ENCODE assay signal across 9 cellular contexts in the genomic region with DNA sequence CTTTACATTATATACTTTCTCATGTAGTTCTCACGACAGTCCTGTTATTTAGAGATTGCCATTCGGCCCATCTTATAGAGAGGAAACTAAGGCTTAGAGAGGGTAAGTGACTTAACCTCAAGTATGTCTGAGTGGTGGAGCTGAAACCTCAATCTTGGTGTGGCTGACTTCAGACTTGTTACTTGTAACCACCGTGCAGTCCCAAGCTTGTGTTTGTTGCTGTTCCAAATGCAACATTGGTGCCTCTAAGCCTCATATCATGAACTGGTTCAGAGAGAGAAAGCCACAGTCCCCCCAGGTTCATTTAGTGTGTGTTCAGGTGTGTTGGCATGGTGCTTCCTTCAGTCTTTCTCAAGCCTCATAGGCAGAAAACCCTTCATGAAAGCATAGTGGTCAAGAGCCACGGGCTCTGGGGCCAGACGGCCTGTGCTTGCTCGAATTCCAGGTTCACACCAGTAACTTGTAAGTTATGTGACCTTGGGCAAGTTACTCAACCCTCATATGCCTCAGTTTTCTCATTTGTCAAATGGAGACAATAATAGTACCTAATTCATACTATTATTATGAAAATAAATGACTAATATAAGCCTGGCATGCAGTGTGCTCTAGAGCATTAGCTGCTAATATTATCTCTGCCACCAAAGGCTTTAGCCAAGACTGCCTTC. TPM values are rescaled to one million over a fixed set of nuclear protein-coding genes. Genes with fewer than 3 reads are reported as not detected.
DNase-seq lines count a peak whose midpoint lies in the region; ATAC-seq and TF ChIP-seq lines count a peak whose summit lies in the region.
"Had no signal": no experiment of that assay in that cellular context is flagged by ENCODE, and none has a peak within 500 bp of the region (broad histone marks: within the 10 kb centered on the region; RNA-seq: fewer than 3 reads in every experiment).

No MANE protein-coding gene starts in this region.

- no peak for DNase-seq in activated T-cell treated with anti-CD3 and anti-CD28 coated beads, Interleukin-2, amount 50 U/mL, for 4 hours
- DNase-seq in activated T-cell treated with anti-CD3 and anti-CD28 coated beads, Interleukin-2, amount 50 U/mL, for 24 hours, result no peak
- peak; percentile 48 to 80 for DNase-seq in stimulated activated naive CD8-positive, alpha-beta T cell treated with anti-CD3 and anti-CD28 coated beads, Interleukin-15, amount 100 ng/mL, for 72 hours
- DNase-seq in hepatocyte (ENCODE audit: low spot score) (no peak), A673 (ENCODE audit: low spot score) (no peak), GM03348 (ENCODE audit: low spot score) (no peak)
- DNase-seq: upper lobe of right lung had no signal

- H3K27ac Mint-ChIP-seq in activated T-cell treated with anti-CD3 and anti-CD28 coated beads, Interleukin-2, amount 50 U/mL, for 24 hours, result no peak overlapping the region
- no peak overlapping the region for H3K27ac Mint-ChIP-seq in activated T-helper 17 cell treated with anti-CD3 and anti-CD28 coated beads, Interleukin-2, amount 50 U/mL, for 72 hours
- no peak overlapping the region for H3K27ac Mint-ChIP-seq in stimulated activated naive CD8-positive, alpha-beta T cell treated with anti-CD3 and anti-CD28 coated beads, Interleukin-15, amount 100 ng/mL, for 72 hours

- H3K4me2 ChIP-seq in hepatocyte, result no peak overlapping the region

- H3K27ac ChIP-seq in hepatocyte (no peak overlapping the region), A673 (ENCODE audit: low read depth, low read length, poor library complexity, severe bottlenecking) (no peak overlapping the region)
- H3K27ac ChIP-seq: upper lobe of right lung had no signal

- H3K36me3 ChIP-seq in hepatocyte (replicated peaks; ENCODE audit: insufficient read depth, low read depth), result no peaks in the 10 kb centered on the region
- H3K36me3 ChIP-seq in A673 (ENCODE audit: insufficient read depth, low read length, poor library complexity, severe bottlenecking), result no peaks in the 10 kb centered on the region
- H3K36me3 ChIP-seq: upper lobe of right lung had no signal

- H3K9me3 ChIP-seq in hepatocyte (ENCODE audit: low read depth), result no peaks in the 10 kb centered on the region
- H3K9me3 ChIP-seq in A673 (ENCODE audit: low read depth, low read length, poor library complexity, severe bottlenecking), result no peaks in the 10 kb centered on the region
- H3K9me3 ChIP-seq: upper lobe of right lung had no signal

- H3K27me3 ChIP-seq in hepatocyte, result no peaks in the 10 kb centered on the region
- no peaks in the 10 kb centered on the region for H3K27me3 ChIP-seq in A673 (replicated peaks; ENCODE audit: insufficient read depth, low read depth, low read length, poor library complexity)
- H3K27me3 ChIP-seq: upper lobe of right lung had no signal

- no peak overlapping the region for H2AFZ ChIP-seq in hepatocyte

- no peak for TF ChIP-seq CTCF in hepatocyte (IDR thresholded peaks at IDR 0.05; ENCODE audit: poor library complexity)
- TF ChIP-seq CTCF in A673 (conservative IDR thresholded peaks at IDR 0.05; ENCODE audit: low read depth, low read length), result no peak

- no peaks in the 10 kb centered on the region for H3K9me3 Mint-ChIP-seq in activated T-cell treated with anti-CD3 and anti-CD28 coated beads, Interleukin-2, amount 50 U/mL, for 4 hours
- H3K9me3 Mint-ChIP-seq in activated T-cell treated with anti-CD3 and anti-CD28 coated beads, Interleukin-2, amount 50 U/mL, for 24 hours, result no peaks in the 10 kb centered on the region
- H3K9me3 Mint-ChIP-seq in activated T-helper 17 cell treated with anti-CD3 and anti-CD28 coated beads, Interleukin-2, amount 50 U/mL, for 72 hours, result no peaks in the 10 kb centered on the region
- no peaks in the 10 kb centered on the region for H3K9me3 Mint-ChIP-seq in stimulated activated naive CD8-positive, alpha-beta T cell treated with anti-CD3 and anti-CD28 coated beads, Interleukin-15, amount 100 ng/mL, for 72 hours

- peaks cover 68% of the 10 kb centered on the region for H3K79me2 ChIP-seq in hepatocyte

- H3K4me1 ChIP-seq in hepatocyte (ENCODE audit: insufficient read depth), result peaks cover 26% of the 10 kb centered on the region
- H3K4me1 ChIP-seq in A673 (ENCODE audit: insufficient read depth, low read length, poor library complexity, severe bottlenecking), result no peaks in the 10 kb centered on the region

- H3K36me3 Mint-ChIP-seq in activated T-cell treated with anti-CD3 and anti-CD28 coated beads, Interleukin-2, amount 50 U/mL, for 4 hours (ENCODE audit: insufficient read depth), result no peaks in the 10 kb centered on the region
- H3K36me3 Mint-ChIP-seq in activated T-cell treated with anti-CD3 and anti-CD28 coated beads, Interleukin-2, amount 50 U/mL, for 24 hours (ENCODE audit: low read depth), result no peaks in the 10 kb centered on the region
- no peaks in the 10 kb centered on the region for H3K36me3 Mint-ChIP-seq in activated T-helper 17 cell treated with anti-CD3 and anti-CD28 coated beads, Interleukin-2, amount 50 U/mL, for 72 hours (ENCODE audit: low read depth)

- no peaks in the 10 kb centered on the region for H3K9me2 ChIP-seq in hepatocyte (replicated peaks; ENCODE audit: insufficient read depth)

- no TSS peak for BruUV-seq in A673 (replicated peaks; lab: Mats Ljungman, UMichigan)

- no peak overlapping the region for H3K4me3 ChIP-seq in hepatocyte
- H3K4me3 ChIP-seq in A673 (ENCODE audit: low read depth, low read length, poor library complexity, severe bottlenecking), result no peak overlapping the region
- H3K4me3 ChIP-seq: upper lobe of right lung had no signal

- WGBS in hepatocyte (ENCODE audit: low lambda C conversion rate, missing lambda C conversion rate), result 74% methylated on average over 6 of the region's 6 CpGs

- CTCF ChIA-PET in A673 (lab: Charles Lee), result no interaction called here

- no peak overlapping the region for H3K4me3 Mint-ChIP-seq in activated T-cell treated with anti-CD3 and anti-CD28 coated beads, Interleukin-2, amount 50 U/mL, for 4 hours
- no peak overlapping the region for H3K4me3 Mint-ChIP-seq in activated T-cell treated with anti-CD3 and anti-CD28 coated beads, Interleukin-2, amount 50 U/mL, for 24 hours
- H3K4me3 Mint-ChIP-seq in activated T-helper 17 cell treated with anti-CD3 and anti-CD28 coated beads, Interleukin-2, amount 50 U/mL, for 72 hours, result no peak overlapping the region
- H3K4me3 Mint-ChIP-seq in stimulated activated naive CD8-positive, alpha-beta T cell treated with anti-CD3 and anti-CD28 coated beads, Interleukin-15, amount 100 ng/mL, for 72 hours, result no peak overlapping the region

- peaks cover 2% of the 10 kb centered on the region for H3K27me3 Mint-ChIP-seq in activated T-cell treated with anti-CD3 and anti-CD28 coated beads, Interleukin-2, amount 50 U/mL, for 4 hours (ENCODE audit: low read depth)
- H3K27me3 Mint-ChIP-seq in activated T-cell treated with anti-CD3 and anti-CD28 coated beads, Interleukin-2, amount 50 U/mL, for 24 hours, result peaks cover 5% of the 10 kb centered on the region
- H3K27me3 Mint-ChIP-seq in activated T-helper 17 cell treated with anti-CD3 and anti-CD28 coated beads, Interleukin-2, amount 50 U/mL, for 72 hours, result no peaks in the 10 kb centered on the region
- H3K27me3 Mint-ChIP-seq in stimulated activated naive CD8-positive, alpha-beta T cell treated with anti-CD3 and anti-CD28 coated beads, Interleukin-15, amount 100 ng/mL, for 72 hours, result peaks cover 29% of the 10 kb centered on the region

- POLR2A ChIA-PET in A673 (lab: Charles Lee; ENCODE audit: low non-redundant PET), result no interaction called here

- ATAC-seq in activated T-cell treated with anti-CD3 and anti-CD28 coated beads, Interleukin-2, amount 50 U/mL, for 4 hours, result peak; percentile 58 to 82
- ATAC-seq in HG03045 (IDR thresholded peaks at IDR 0.05; ENCODE audit: unreplicated experiment), result peak; percentile 68
- peak; percentile 88 for ATAC-seq in activated T-helper 17 cell treated with anti-CD3 and anti-CD28 coated beads, Interleukin-2, amount 50 U/mL, for 72 hours (replicated peaks)
- ATAC-seq in stimulated activated naive CD8-positive, alpha-beta T cell treated with anti-CD3 and anti-CD28 coated beads, Interleukin-15, amount 100 ng/mL, for 72 hours, result peak; percentile 99
- ATAC-seq: upper lobe of right lung had no signal

- peaks cover 7% of the 10 kb centered on the region for H3K4me1 Mint-ChIP-seq in activated T-cell treated with anti-CD3 and anti-CD28 coated beads, Interleukin-2, amount 50 U/mL, for 4 hours (ENCODE audit: low read depth)
- H3K4me1 Mint-ChIP-seq in activated T-cell treated with anti-CD3 and anti-CD28 coated beads, Interleukin-2, amount 50 U/mL, for 24 hours (ENCODE audit: low read depth), result peaks cover 11% of the 10 kb centered on the region
- H3K4me1 Mint-ChIP-seq in activated T-helper 17 cell treated with anti-CD3 and anti-CD28 coated beads, Interleukin-2, amount 50 U/mL, for 72 hours, result no peaks in the 10 kb centered on the region
- H3K4me1 Mint-ChIP-seq in stimulated activated naive CD8-positive, alpha-beta T cell treated with anti-CD3 and anti-CD28 coated beads, Interleukin-15, amount 100 ng/mL, for 72 hours, result peaks cover 17% of the 10 kb centered on the region

- intact Hi-C loops in A673 (cut with micrococcal nuclease; ENCODE audit: unreplicated experiment), result no loop called here

- peaks cover 7% of the 10 kb centered on the region for H4K20me1 ChIP-seq in hepatocyte (ENCODE audit: insufficient read depth, poor library complexity, severe bottlenecking)

RNA-seq across cellular contexts. Expression of a gene that starts 39.9 kb away (rescaled TPM):
- total RNA-seq in activated T-cell treated with anti-CD3 and anti-CD28 coated beads, Interleukin-2, amount 50 U/mL, for 4 hours, result 1 to 10 TPM in 2 of 3 donors, under 1 TPM in 1; 0.71 to 1.8 (median 1.3) TPM
- total RNA-seq in activated T-helper 17 cell treated with anti-CD3 and anti-CD28 coated beads, Interleukin-2, amount 50 U/mL, for 72 hours, result 1 to 10 TPM; 1.8 to 3.0 TPM
- total RNA-seq in hepatocyte (190 and 193 TPM in 2 replicates), A673 (2021) (0.06 and 0.87 TPM in 2 replicates)
- polyA plus RNA-seq in hepatocyte, result 105 and 131 TPM in 2 replicates

Comparison
In these comparisons a context has a peak if more than half of its experiments do, and no peak if none do; other contexts are left out.
1. DNase-seq: peak in stimulated activated naive CD8-positive, alpha-beta T cell treated with anti-CD3 and anti-CD28 coated beads, Interleukin-15, amount 100 ng/mL, for 72 hours (2 of 2); none in activated T-cell treated with anti-CD3 and anti-CD28 coated beads, Interleukin-2, amount 50 U/mL, for 4 hours (single experiment), activated T-cell treated with anti-CD3 and anti-CD28 coated beads, Interleukin-2, amount 50 U/mL, for 24 hours (single experiment), hepatocyte (single experiment), A673 (single experiment) and GM03348 (single experiment).
2. RNA of a gene that starts 39.9 kb away (total RNA-seq): 190 to 193 TPM in hepatocyte; 1.8 to 3.0 TPM in activated T-helper 17 cell treated with anti-CD3 and anti-CD28 coated beads, Interleukin-2, amount 50 U/mL, for 72 hours, 0.71 to 1.8 TPM in activated T-cell treated with anti-CD3 and anti-CD28 coated beads, Interleukin-2, amount 50 U/mL, for 4 hours and 0.06 to 0.87 TPM in A673; every median in the first group is over 10 times any median in the second.
3. Peak in every context shown above with its lines, with median percentiles within 50 percentile points of each other: ATAC-seq.